8 cellular contexts compared by ENCODE assay signal in genomic region chr7:42940985-42941847, GRCh38. TPM values are rescaled to one million over a fixed set of nuclear protein-coding genes. Genes with fewer than 3 reads are reported as not detected.
DNase-seq lines count a peak whose midpoint lies in the region; ATAC-seq and TF ChIP-seq lines count a peak whose summit lies in the region.

No MANE protein-coding gene starts in this region.

- ATAC-seq in GM21390 (IDR thresholded peaks at IDR 0.05; ENCODE audit: unreplicated experiment) (peak; percentile 52), Right ventricle myocardium superior (ENCODE audit: poor library complexity) (peak; percentile 79), HG02938 (IDR thresholded peaks at IDR 0.05; ENCODE audit: unreplicated experiment) (no peak)

- no peak overlapping the region for H2AFZ ChIP-seq in Loucy (ENCODE audit: low read length)

- H3F3A ChIP-seq in Loucy (ENCODE audit: low read depth): no peaks in the 10 kb centered on the region

- DNase-seq in COLO668 (lab: John Stamatoyannopoulos, UW; ENCODE audit: unreplicated experiment): peak; percentile 79
- DNase-seq in SK-N-MC (ENCODE audit: low read depth, low spot score): peak; percentile 45
- DNase-seq in activated naive CD4-positive, alpha-beta T cell treated with anti-CD3 and anti-CD28 coated beads, Interleukin-2, amount 10 ng/mL, durations not matched to agents 7 days and 5 days: peak; percentile 89
- peak; percentile 85 for DNase-seq in Right ventricle myocardium superior
- DNase-seq in progenitor cell of endocrine pancreas (ENCODE audit: low spot score, unreplicated experiment): peak; percentile 72

- CTCF ChIA-PET in activated naive CD4-positive, alpha-beta T cell treated with anti-CD3 and anti-CD28 coated beads, Interleukin-2, amount 10 ng/mL, durations not matched to agents 7 days and 5 days (lab: Charles Lee): interaction anchor here (0.6 to 2.9 kb wide), 21 partner anchors 8 to 759 kb away, joined by 3 to 21 read pairs (median 5); partner anchors contain the start of genes MRPL32 and PSMA2

- no peak overlapping the region for H3K27ac ChIP-seq in SK-N-MC

- peaks cover 10% of the 10 kb centered on the region; the same call in 1 of the 2 replicates for H3K36me3 ChIP-seq in Loucy (ENCODE audit: insufficient read depth, low read length)
- H3K36me3 ChIP-seq in SK-N-MC (ENCODE audit: insufficient read depth, low read length): peaks cover 29% of the 10 kb centered on the region

- H3K27me3 ChIP-seq in Loucy (ENCODE audit: insufficient read depth, low read length, poor library complexity, severe bottlenecking): no peaks in the 10 kb centered on the region

- no peaks in the 10 kb centered on the region for H3K9me2 ChIP-seq in Loucy (replicated peaks; ENCODE audit: low read depth, low read length)

- H3K36me3 Mint-ChIP-seq in activated naive CD4-positive, alpha-beta T cell treated with anti-CD3 and anti-CD28 coated beads, Interleukin-2, amount 10 ng/mL, durations not matched to agents 7 days and 5 days: peaks cover 16% of the 10 kb centered on the region
- peaks cover 6% of the 10 kb centered on the region for H3K36me3 Mint-ChIP-seq in progenitor cell of endocrine pancreas (ENCODE audit: insufficient read depth)

- H3K4me1 Mint-ChIP-seq in activated naive CD4-positive, alpha-beta T cell treated with anti-CD3 and anti-CD28 coated beads, Interleukin-2, amount 10 ng/mL, durations not matched to agents 7 days and 5 days: peaks cover 19% of the 10 kb centered on the region
- H3K4me1 Mint-ChIP-seq in progenitor cell of endocrine pancreas (ENCODE audit: low read depth): no peaks in the 10 kb centered on the region

- H3K4me3 Mint-ChIP-seq in activated naive CD4-positive, alpha-beta T cell treated with anti-CD3 and anti-CD28 coated beads, Interleukin-2, amount 10 ng/mL, durations not matched to agents 7 days and 5 days: no peak overlapping the region
- no peak overlapping the region for H3K4me3 Mint-ChIP-seq in progenitor cell of endocrine pancreas (ENCODE audit: low read depth)

- H3K4me3 ChIP-seq in Loucy (ENCODE audit: low read length, poor library complexity, severe bottlenecking) (no peak overlapping the region), SK-N-MC (no peak overlapping the region)

- no peak overlapping the region for H3K9ac ChIP-seq in Loucy (ENCODE audit: low read depth, low read length, poor library complexity, severe bottlenecking)
- no peak overlapping the region for H3K9ac ChIP-seq in SK-N-MC (ENCODE audit: insufficient read length)

- no peak overlapping the region for H3K27ac Mint-ChIP-seq in activated naive CD4-positive, alpha-beta T cell treated with anti-CD3 and anti-CD28 coated beads, Interleukin-2, amount 10 ng/mL, durations not matched to agents 7 days and 5 days
- H3K27ac Mint-ChIP-seq in progenitor cell of endocrine pancreas: no peak overlapping the region

- intact Hi-C loops in Right ventricle myocardium superior (cut with DNase I): loop anchor here (2.0 to 5.0 kb wide), 2 partner anchors 166 to 320 kb away; no protein-coding TSS in a partner anchor

- no peaks in the 10 kb centered on the region for H3K9me3 Mint-ChIP-seq in activated naive CD4-positive, alpha-beta T cell treated with anti-CD3 and anti-CD28 coated beads, Interleukin-2, amount 10 ng/mL, durations not matched to agents 7 days and 5 days
- no peaks in the 10 kb centered on the region for H3K9me3 Mint-ChIP-seq in progenitor cell of endocrine pancreas (ENCODE audit: low read depth)

- no peak overlapping the region for H3K4me2 ChIP-seq in Loucy (ENCODE audit: low read depth, low read length, poor library complexity, severe bottlenecking)

- H3K9me3 ChIP-seq in Loucy (ENCODE audit: insufficient read depth, low read depth, low read length) (no peaks in the 10 kb centered on the region), SK-N-MC (ENCODE audit: low read depth, low read length) (no peaks in the 10 kb centered on the region)

- H3K79me2 ChIP-seq in Loucy (ENCODE audit: insufficient read depth, low read length): peaks cover 4% of the 10 kb centered on the region; the same call in 1 of the 2 replicates

- H3K27me3 Mint-ChIP-seq in activated naive CD4-positive, alpha-beta T cell treated with anti-CD3 and anti-CD28 coated beads, Interleukin-2, amount 10 ng/mL, durations not matched to agents 7 days and 5 days: no peaks in the 10 kb centered on the region
- H3K27me3 Mint-ChIP-seq in progenitor cell of endocrine pancreas: no peaks in the 10 kb centered on the region

- H4K20me1 ChIP-seq in Loucy (ENCODE audit: insufficient read depth, low read length, poor library complexity, severe bottlenecking): peaks cover under 1% of the 10 kb centered on the region

- H3K4me1 ChIP-seq in Loucy (ENCODE audit: insufficient read depth, low read length, poor library complexity, severe bottlenecking): peaks cover under 1% of the 10 kb centered on the region

- TF ChIP-seq CTCF in Loucy (conservative IDR thresholded peaks at IDR 0.05; ENCODE audit: low read length) (peak; percentile 91), progenitor cell of endocrine pancreas (IDR thresholded peaks at IDR 0.05; ENCODE audit: unreplicated experiment) (peak; percentile 94)

RNA-seq across cellular contexts. Expression of gene MRPL32, which starts 9.0 kb away (rescaled TPM):
- total RNA-seq in Right ventricle myocardium superior (60.6 TPM), progenitor cell of endocrine pancreas (49.9 and 51.3 TPM in 2 replicates)

RNA-seq across cellular contexts. Expression of gene PSMA2, which starts 9.2 kb away (rescaled TPM):
- total RNA-seq in Right ventricle myocardium superior (92.8 TPM), progenitor cell of endocrine pancreas (99.9 and 102 TPM in 2 replicates)

RNA-seq across cellular contexts. Expression of gene C7orf25, which starts 29.3 kb away (rescaled TPM):
- total RNA-seq in Right ventricle myocardium superior (5.5 TPM), progenitor cell of endocrine pancreas (3.2 and 6.5 TPM in 2 replicates)
